In the genomic region with DNA sequence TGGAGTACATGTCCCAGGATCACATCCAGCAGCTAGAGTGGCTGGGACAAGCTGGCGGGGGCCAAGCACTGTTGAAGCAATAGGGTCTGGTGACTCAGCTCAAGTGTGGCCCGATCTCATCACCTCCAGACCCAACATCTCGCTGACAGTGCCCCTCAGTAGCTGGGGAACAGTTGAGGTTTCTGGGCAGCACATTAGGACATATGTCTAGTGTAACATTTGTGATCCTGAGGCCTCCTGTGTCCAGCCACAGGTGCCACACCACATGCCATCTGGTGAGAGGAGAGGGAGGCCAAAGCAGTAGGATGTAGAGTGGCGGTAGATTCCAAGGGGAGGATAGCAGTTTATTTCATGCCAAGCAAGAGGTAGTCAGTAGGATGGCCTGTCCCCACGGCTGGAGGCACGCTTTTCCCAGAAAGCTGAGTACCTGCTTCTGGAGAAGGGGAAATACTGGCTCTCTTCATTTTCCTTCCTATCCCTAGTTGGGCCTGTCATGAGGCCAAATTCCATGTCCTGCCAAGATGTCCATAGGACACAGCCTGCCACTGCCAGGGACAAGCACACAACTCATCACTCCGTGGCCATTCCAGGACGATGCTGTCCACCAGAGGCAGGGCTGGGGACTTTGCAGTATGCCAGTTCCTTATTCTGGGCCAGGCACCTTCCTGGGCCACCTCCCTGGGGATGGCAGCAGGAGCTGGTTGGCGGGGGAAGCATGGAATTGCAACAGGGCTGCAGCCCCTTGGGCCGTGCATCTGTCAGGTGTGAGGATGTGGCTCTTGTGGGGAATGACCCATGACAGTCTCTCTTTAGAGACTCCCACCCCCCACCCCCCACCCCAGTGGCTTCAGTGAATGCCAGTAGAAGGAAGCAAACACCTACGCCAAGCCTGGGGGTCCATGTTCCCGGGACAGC, we compare ENCODE assay signal across 19 cellular contexts. TPM values are rescaled to one million over a fixed set of nuclear protein-coding genes. Genes with fewer than 3 reads are reported as not detected.
DNase-seq lines count a peak whose midpoint lies in the region; ATAC-seq and TF ChIP-seq lines count a peak whose summit lies in the region.
"Had no signal": no experiment of that assay in that cellular context is flagged by ENCODE, and none has a peak within 500 bp of the region (broad histone marks: within the 10 kb centered on the region; RNA-seq: fewer than 3 reads in every experiment).

No MANE protein-coding gene starts in this region.

- no peak overlapping the region for H2BK15ac ChIP-seq in mesendoderm (replicated peaks; ENCODE audit: low read depth)

- no peak overlapping the region for H2BK120ac ChIP-seq in mesendoderm (ENCODE audit: low read depth, low read length)

- H2AK5ac ChIP-seq in mesendoderm (ENCODE audit: low read length) = no peak overlapping the region

- H3K9me2 ChIP-seq in SK-N-SH = no peaks in the 10 kb centered on the region

- 93% methylated on average over 11 of the region's 12 CpGs for WGBS in SK-N-SH (ENCODE audit: low lambda C conversion rate)
- no CpG with 5 or more reads among the region's 12 CpGs for WGBS in mesendoderm (ENCODE audit: extremely low coverage, insufficient coverage, low lambda C conversion rate)

- H3K4me3 ChIP-seq in A673 (ENCODE audit: low read depth, low read length, poor library complexity, severe bottlenecking) (no peak overlapping the region), right atrium auricular region (no peak overlapping the region), SK-N-SH (ENCODE audit: low read depth in 2 of 2, low read length in 1 of 2) (no peak overlapping the region), mesendoderm (ENCODE audit: low read length) (no peak overlapping the region)
- H3K4me3 ChIP-seq: SJSA1, vagina had no signal

- peaks cover 29% of the 10 kb centered on the region for H3F3A ChIP-seq in SK-N-SH (replicated peaks; ENCODE audit: insufficient read depth)

- CTCF ChIA-PET in A673 (lab: Charles Lee) = interaction anchor here (0.7 kb wide), 1 partner anchor 20 kb away, joined by 10 read pairs; no protein-coding TSS in a partner anchor
- CTCF ChIA-PET in SK-N-SH (lab: Yijun Ruan, JAX) = interaction anchor here (0.6 to 11.7 kb wide), 14 partner anchors 8 to 177 kb away, joined by 3 to 136 read pairs (median 12); a partner anchor contains a TSS

- H3K79me2 ChIP-seq in SK-N-SH (ENCODE audit: insufficient read depth) (no peaks in the 10 kb centered on the region), mesendoderm (ENCODE audit: control insufficient read depth, insufficient read depth, low read length) (no peaks in the 10 kb centered on the region)

- TF ChIP-seq EP300 in SK-N-SH (IDR thresholded peaks at IDR 0.05; ENCODE audit: borderline replicate concordance in 1 of 2, low read depth in 1 of 2, low read length in 1 of 2) = no peak

- no peak overlapping the region for H4K8ac ChIP-seq in mesendoderm (ENCODE audit: low read depth, low read length)

- no peaks in the 10 kb centered on the region for H3K79me1 ChIP-seq in mesendoderm (ENCODE audit: low read length)

- TSS peak; percentile 31 for BruUV-seq in A673 (replicated peaks; lab: Mats Ljungman, UMichigan)

- peaks cover 7% of the 10 kb centered on the region for H3K4me1 Mint-ChIP-seq in activated naive CD8-positive, alpha-beta T cell treated with anti-CD3 and anti-CD28 coated beads, Interleukin-2, amount 10 ng/mL, durations not matched to agents 7 days and 5 days

- H3K4me3 Mint-ChIP-seq in activated naive CD8-positive, alpha-beta T cell treated with anti-CD3 and anti-CD28 coated beads, Interleukin-2, amount 10 ng/mL, durations not matched to agents 7 days and 5 days = no peak overlapping the region

- intact Hi-C loops in A673 (cut with micrococcal nuclease; ENCODE audit: unreplicated experiment) = no loop called here

- H3K18ac ChIP-seq in mesendoderm (ENCODE audit: low read length) = no peak overlapping the region

- in situ Hi-C loops in G401 (cut with HindIII; ENCODE audit: low sequenced_read_pairs) = no loop called here

- H2BK5ac ChIP-seq in mesendoderm (ENCODE audit: low read length) = no peak overlapping the region

- TF ChIP-seq RAD21 in SK-N-SH (IDR thresholded peaks at IDR 0.05; ENCODE audit: low read length) = no peak

- no peak overlapping the region for H2AFZ ChIP-seq in SK-N-SH (ENCODE audit: low read depth)

- H3K23ac ChIP-seq in mesendoderm (ENCODE audit: low read length) = no peak overlapping the region

- H3K4me1 ChIP-seq in A673 (ENCODE audit: insufficient read depth, low read length, poor library complexity, severe bottlenecking) = peaks cover 6% of the 10 kb centered on the region
- H3K4me1 ChIP-seq in right atrium auricular region = peaks cover 0 to 17% of the 10 kb centered on the region in 2 donors
- H3K4me1 ChIP-seq in SK-N-SH (ENCODE audit: control insufficient read depth in 1 of 2, insufficient read depth in 2 of 2, low read depth in 1 of 2, low read length in 1 of 2) = no peaks in the 10 kb centered on the region; a peak in 1 of 4 replicates
- no peaks in the 10 kb centered on the region for H3K4me1 ChIP-seq in mesendoderm (ENCODE audit: control insufficient read depth, low read depth, low read length)
- H3K4me1 ChIP-seq: foreskin keratinocyte, SJSA1, vagina had no signal

- H3K27ac Mint-ChIP-seq in activated naive CD8-positive, alpha-beta T cell treated with anti-CD3 and anti-CD28 coated beads, Interleukin-2, amount 10 ng/mL, durations not matched to agents 7 days and 5 days = peak overlapping the region; percentile 48

- H3K36me3 Mint-ChIP-seq in activated naive CD8-positive, alpha-beta T cell treated with anti-CD3 and anti-CD28 coated beads, Interleukin-2, amount 10 ng/mL, durations not matched to agents 7 days and 5 days = peaks cover 26% of the 10 kb centered on the region

- H3K4ac ChIP-seq in mesendoderm (ENCODE audit: low read depth, low read length) = no peak overlapping the region

- H3K27me3 ChIP-seq in A673 (replicated peaks; ENCODE audit: insufficient read depth, low read depth, low read length, poor library complexity) = no peaks in the 10 kb centered on the region
- H3K27me3 ChIP-seq in right atrium auricular region = no peaks in the 10 kb centered on the region
- H3K27me3 ChIP-seq in SK-N-SH (ENCODE audit: insufficient read depth) = no peaks in the 10 kb centered on the region
- H3K27me3 ChIP-seq in mesendoderm (ENCODE audit: insufficient read depth, low read length, poor library complexity) = no peaks in the 10 kb centered on the region
- H3K27me3 ChIP-seq: foreskin keratinocyte, SJSA1, vagina had no signal

- H3K36me3 ChIP-seq in A673 (ENCODE audit: insufficient read depth, low read length, poor library complexity, severe bottlenecking) (peaks cover 88% of the 10 kb centered on the region), right atrium auricular region (peaks cover 87% of the 10 kb centered on the region), SK-N-SH (replicated peaks in 1 of 2; ENCODE audit: control insufficient read depth in 1 of 2, insufficient read depth in 2 of 2, low read length in 1 of 2) (peaks cover 54 to 88% of the 10 kb centered on the region in 2 experiments), mesendoderm (ENCODE audit: control insufficient read depth, insufficient read depth, low read length) (peaks cover 24% of the 10 kb centered on the region)

- H3K27ac ChIP-seq in A673 (ENCODE audit: low read depth, low read length, poor library complexity, severe bottlenecking) = no peak overlapping the region
- peak overlapping the region; percentile 69 to 72 for H3K27ac ChIP-seq in right atrium auricular region
- no peak overlapping the region for H3K27ac ChIP-seq in SK-N-SH (ENCODE audit: low read depth in 2 of 2, low read length in 1 of 2)
- no peak overlapping the region for H3K27ac ChIP-seq in mesendoderm (ENCODE audit: low read depth, low read length)
- H3K27ac ChIP-seq: foreskin keratinocyte, SJSA1, vagina had no signal

- POLR2A ChIA-PET in A673 (lab: Charles Lee; ENCODE audit: low non-redundant PET) (no interaction called here), SK-N-SH (lab: Yijun Ruan, JAX) (no interaction called here)
- POLR2A ChIA-PET in activated naive CD8-positive, alpha-beta T cell treated with anti-CD3 and anti-CD28 coated beads, Interleukin-2, amount 10 ng/mL, durations not matched to agents 7 days and 5 days (lab: Charles Lee) = interaction anchor here (1.1 to 1.7 kb wide), 2 partner anchors 13 to 24 kb away, joined by 3 to 8 read pairs; a partner anchor contains a TSS

- H3K9ac ChIP-seq in SK-N-SH = no peak overlapping the region
- no peak overlapping the region for H3K9ac ChIP-seq in mesendoderm (ENCODE audit: low read length)

- no peak overlapping the region for H4K5ac ChIP-seq in mesendoderm (ENCODE audit: low read length)

- H3K27me3 Mint-ChIP-seq in activated naive CD8-positive, alpha-beta T cell treated with anti-CD3 and anti-CD28 coated beads, Interleukin-2, amount 10 ng/mL, durations not matched to agents 7 days and 5 days = no peaks in the 10 kb centered on the region

- H3K9me3 ChIP-seq in A673 (ENCODE audit: low read depth, low read length, poor library complexity, severe bottlenecking) (no peaks in the 10 kb centered on the region), right atrium auricular region (no peaks in the 10 kb centered on the region), SK-N-SH (no peaks in the 10 kb centered on the region)
- H3K9me3 ChIP-seq: SJSA1, vagina had no signal

- H4K20me1 ChIP-seq in SK-N-SH (ENCODE audit: insufficient read depth) = peaks cover 3% of the 10 kb centered on the region; the same call in 1 of the 2 replicates

- no peak overlapping the region for H3K56ac ChIP-seq in mesendoderm (ENCODE audit: low read length)

- TF ChIP-seq CTCF in A673 (conservative IDR thresholded peaks at IDR 0.05; ENCODE audit: low read depth, low read length) (no peak), right atrium auricular region (IDR thresholded peaks at IDR 0.05) (no peak), SK-N-SH (IDR thresholded peaks at IDR 0.05) (no peak)

- H3K9me3 Mint-ChIP-seq in activated naive CD8-positive, alpha-beta T cell treated with anti-CD3 and anti-CD28 coated beads, Interleukin-2, amount 10 ng/mL, durations not matched to agents 7 days and 5 days = no peaks in the 10 kb centered on the region

- no peak overlapping the region for H3K4me2 ChIP-seq in SK-N-SH
- no peak overlapping the region for H3K4me2 ChIP-seq in mesendoderm (ENCODE audit: low read length)

- no peak for ATAC-seq in activated naive CD8-positive, alpha-beta T cell treated with anti-CD3 and anti-CD28 coated beads, Interleukin-2, amount 10 ng/mL, durations not matched to agents 7 days and 5 days (ENCODE audit: low read depth)
- ATAC-seq: foreskin keratinocyte, sciatic nerve had no signal

- no peak for DNase-seq in A673 (ENCODE audit: low spot score)
- DNase-seq in G401 (ENCODE audit: low spot score) = peak; percentile 97
- DNase-seq in activated naive CD8-positive, alpha-beta T cell treated with anti-CD3 and anti-CD28 coated beads, Interleukin-2, amount 10 ng/mL, durations not matched to agents 7 days and 5 days = no peak
- DNase-seq in right atrium auricular region (ENCODE audit: low spot score) = no peak
- DNase-seq in SK-N-SH = no peak
- no peak for DNase-seq in mesendoderm
- DNase-seq in stimulated activated CD8-positive, alpha-beta memory T cell treated with anti-CD3 and anti-CD28 coated beads, Interleukin-4, amount 100 ng/mL, for 48 hours = no peak
- DNase-seq: activated gamma-delta T cell treated with Interleukin-2 at 50 U/mL for 16 hours, AML-193, cortex of kidney, foreskin keratinocyte, GDM1, NCI-H1105, NCI-H2107, NCI-H526 treated with DMSO at 0.1 percent for 48 hours, nucleus accumbens had no signal

RNA-seq across cellular contexts. Expression of a gene that starts 24.0 kb away (rescaled TPM):
- 52.7 and 55.8 TPM in 2 replicates for total RNA-seq in A673 (2021)
- 16.6 and 25.4 TPM in 2 replicates for total RNA-seq in G401 (2014; rRNA removed; shearing (Covaris generic))
- 10 to 100 TPM; 92.9 to 95.2 TPM for total RNA-seq in activated naive CD8-positive, alpha-beta T cell treated with anti-CD3 and anti-CD28 coated beads, Interleukin-2, amount 10 ng/mL, durations not matched to agents 7 days and 5 days
- 10 to 100 TPM; 18.5 to 23.7 TPM for total RNA-seq in right atrium auricular region
- polyA plus RNA-seq in SK-N-SH (2012; rRNA removed) = 42.5 and 43.7 TPM in 2 replicates
- polyA plus RNA-seq in SK-N-SH (2012; cell fraction: cytosol; rRNA removed) = 13.3 and 21.1 TPM in 2 replicates
- 183 and 203 TPM in 2 replicates for polyA plus RNA-seq in SK-N-SH (2012; cell fraction: nucleus; rRNA removed)
- polyA plus RNA-seq in mesendoderm (2013, experiment 1 of 2) = 31.5 TPM
- polyA plus RNA-seq in mesendoderm (2013, experiment 2 of 2) = 31.1 TPM

RNA-seq across cellular contexts. Expression of a gene that starts 24.3 kb away (rescaled TPM):
- total RNA-seq in A673 (2021) = 103 and 105 TPM in 2 replicates
- total RNA-seq in G401 (2014; rRNA removed; shearing (Covaris generic)) = 87.4 and 107 TPM in 2 replicates
- 10 to 100 TPM; 34.0 to 36.1 TPM for total RNA-seq in activated naive CD8-positive, alpha-beta T cell treated with anti-CD3 and anti-CD28 coated beads, Interleukin-2, amount 10 ng/mL, durations not matched to agents 7 days and 5 days
- 10 to 100 TPM; 66.7 to 74.1 TPM for total RNA-seq in right atrium auricular region
- 82.8 and 90.4 TPM in 2 replicates for polyA plus RNA-seq in SK-N-SH (2012; rRNA removed)
- 77.5 and 82.2 TPM in 2 replicates for polyA plus RNA-seq in SK-N-SH (2012; cell fraction: cytosol; rRNA removed)
- polyA plus RNA-seq in SK-N-SH (2012; cell fraction: nucleus; rRNA removed) = 74.4 and 85.5 TPM in 2 replicates
- polyA plus RNA-seq in mesendoderm (2013, experiment 1 of 2) = 78.5 TPM
- 78.0 TPM for polyA plus RNA-seq in mesendoderm (2013, experiment 2 of 2)

RNA-seq across cellular contexts. Expression of a gene that starts 31.9 kb away (rescaled TPM):
- total RNA-seq in A673 (2021) (140 and 156 TPM in 2 replicates), right atrium auricular region (10 to 100 TPM; 10.3 to 14.3 TPM)
- total RNA-seq in G401 (2014; rRNA removed; shearing (Covaris generic)) = 80.2 and 86.3 TPM in 2 replicates
- total RNA-seq in activated naive CD8-positive, alpha-beta T cell treated with anti-CD3 and anti-CD28 coated beads, Interleukin-2, amount 10 ng/mL, durations not matched to agents 7 days and 5 days = 100 to 1,000 TPM; 154 to 167 TPM
- 80.5 and 99.8 TPM in 2 replicates for polyA plus RNA-seq in SK-N-SH (2012; rRNA removed)
- 38.2 and 55.2 TPM in 2 replicates for polyA plus RNA-seq in SK-N-SH (2012; cell fraction: cytosol; rRNA removed)
- polyA plus RNA-seq in SK-N-SH (2012; cell fraction: nucleus; rRNA removed) = 258 and 284 TPM in 2 replicates
- polyA plus RNA-seq in mesendoderm (2013, experiment 1 of 2) = 61.3 TPM
- polyA plus RNA-seq in mesendoderm (2013, experiment 2 of 2) = 63.1 TPM

RNA-seq across cellular contexts. Expression of a gene that starts 33.7 kb away (rescaled TPM):
- total RNA-seq in A673 (2021) = 14.7 and 22.4 TPM in 2 replicates
- 12.1 and 15.1 TPM in 2 replicates for total RNA-seq in G401 (2014; rRNA removed; shearing (Covaris generic))
- total RNA-seq in activated naive CD8-positive, alpha-beta T cell treated with anti-CD3 and anti-CD28 coated beads, Interleukin-2, amount 10 ng/mL, durations not matched to agents 7 days and 5 days = 10 to 100 TPM; 44.4 to 44.8 TPM
- 10 to 100 TPM; 18.0 to 24.9 TPM for total RNA-seq in right atrium auricular region
- polyA plus RNA-seq in SK-N-SH (2012; rRNA removed) = 65.4 and 70.0 TPM in 2 replicates
- 43.0 and 58.4 TPM in 2 replicates for polyA plus RNA-seq in SK-N-SH (2012; cell fraction: cytosol; rRNA removed)
- 41.0 and 49.6 TPM in 2 replicates for polyA plus RNA-seq in SK-N-SH (2012; cell fraction: nucleus; rRNA removed)
- polyA plus RNA-seq in mesendoderm (2013, experiment 1 of 2) = 7.8 TPM
- 8.2 TPM for polyA plus RNA-seq in mesendoderm (2013, experiment 2 of 2)

RNA-seq across cellular contexts. Expression of a gene that starts 51.9 kb away (rescaled TPM):
- total RNA-seq in A673 (2021) (40.0 and 45.0 TPM in 2 replicates), right atrium auricular region (10 to 100 TPM in 1 of 2 donors, 1 to 10 TPM in 1; 8.8 to 10.2 TPM)
- total RNA-seq in G401 (2014; rRNA removed; shearing (Covaris generic)) = 14.7 and 15.6 TPM in 2 replicates
- total RNA-seq in activated naive CD8-positive, alpha-beta T cell treated with anti-CD3 and anti-CD28 coated beads, Interleukin-2, amount 10 ng/mL, durations not matched to agents 7 days and 5 days = 10 to 100 TPM; 26.7 to 27.9 TPM
- polyA plus RNA-seq in SK-N-SH (2012; rRNA removed) = 11.7 and 13.2 TPM in 2 replicates
- polyA plus RNA-seq in SK-N-SH (2012; cell fraction: cytosol; rRNA removed) = 7.0 and 10.2 TPM in 2 replicates
- polyA plus RNA-seq in SK-N-SH (2012; cell fraction: nucleus; rRNA removed) = 14.6 and 19.1 TPM in 2 replicates
- polyA plus RNA-seq in mesendoderm (2013, experiment 1 of 2) = 25.8 TPM
- 28.6 TPM for polyA plus RNA-seq in mesendoderm (2013, experiment 2 of 2)

Comparison
In these comparisons a context has a peak if more than half of its experiments do, and no peak if none do; other contexts are left out.
1. H3K27ac ChIP-seq: peak in right atrium auricular region (2 of 2); none in A673 (single experiment), SK-N-SH (0 of 2) and mesendoderm (single experiment).